Comparison of ENCODE assay signal across 1 cellular context in genomic region chr16:25093208-25094061, GRCh38.
TF ChIP-seq lines count a peak whose summit lies in the region.

No MANE protein-coding gene starts in this region.

TF ChIP-seq in GM23338, 12 proteins besides CTCF, POLR2A, EP300 and RAD21 (continued from another document):
- TF ChIP-seq ZNF462 (CRISPR knock-in tag; IDR thresholded peaks at IDR 0.05) (no peak), CREB1 (CRISPR knock-in tag; IDR thresholded peaks at IDR 0.05; ENCODE audit: low read depth) (no peak), ZNF331 (CRISPR knock-in tag; IDR thresholded peaks at IDR 0.05; ENCODE audit: low read depth) (no peak), STAT1 (IDR thresholded peaks at IDR 0.05; ENCODE audit: unreplicated experiment) (no peak)
